Comparison of ENCODE assay signal across 1 cellular context in genomic region chr20:50337521-50338466, GRCh38.
TF ChIP-seq lines count a peak whose summit lies in the region.

No MANE protein-coding gene starts in this region.

TF ChIP-seq in H1, 55 proteins besides CTCF, POLR2A, EP300 and RAD21 (continued from another document):
- no peak for TF ChIP-seq HDAC6 (IDR thresholded peaks at IDR 0.05; ENCODE audit: low read depth, low read length)
- no peak for TF ChIP-seq NRF1 (IDR thresholded peaks at IDR 0.05; ENCODE audit: low read depth, low read length)
- TF ChIP-seq TBP (IDR thresholded peaks at IDR 0.05; ENCODE audit: low read depth, low read length) = no peak
- no peak for TF ChIP-seq KDM4A (IDR thresholded peaks at IDR 0.05; ENCODE audit: low read depth, low read length, severe bottlenecking)
- no peak for TF ChIP-seq TAF7 (optimal IDR thresholded peaks at IDR 0.05; ENCODE audit: borderline replicate concordance, low read depth, low read length)
- TF ChIP-seq JUN (IDR thresholded peaks at IDR 0.05; ENCODE audit: low read depth, low read length) = no peak
- no peak for TF ChIP-seq FOSL1 (IDR thresholded peaks at IDR 0.05; ENCODE audit: insufficient read depth, low read depth, low read length)
- no peak for TF ChIP-seq NANOG (IDR thresholded peaks at IDR 0.05; ENCODE audit: insufficient read depth, low read depth, low read length, poor library complexity, severe bottlenecking)
- TF ChIP-seq GABPA (IDR thresholded peaks at IDR 0.05; ENCODE audit: borderline replicate concordance, insufficient read depth, low read length) = no peak
- no peak for TF ChIP-seq SP1 (IDR thresholded peaks at IDR 0.05; ENCODE audit: low read depth, low read length)
- no peak for TF ChIP-seq CHD1 (IDR thresholded peaks at IDR 0.05; ENCODE audit: low read depth, low read length)
- TF ChIP-seq EGR1 (IDR thresholded peaks at IDR 0.05; ENCODE audit: borderline replicate concordance, low read depth, low read length) = no peak
- no peak for TF ChIP-seq POU5F1 (IDR thresholded peaks at IDR 0.05; ENCODE audit: low read depth, low read length)
- TF ChIP-seq, protein P1, sequence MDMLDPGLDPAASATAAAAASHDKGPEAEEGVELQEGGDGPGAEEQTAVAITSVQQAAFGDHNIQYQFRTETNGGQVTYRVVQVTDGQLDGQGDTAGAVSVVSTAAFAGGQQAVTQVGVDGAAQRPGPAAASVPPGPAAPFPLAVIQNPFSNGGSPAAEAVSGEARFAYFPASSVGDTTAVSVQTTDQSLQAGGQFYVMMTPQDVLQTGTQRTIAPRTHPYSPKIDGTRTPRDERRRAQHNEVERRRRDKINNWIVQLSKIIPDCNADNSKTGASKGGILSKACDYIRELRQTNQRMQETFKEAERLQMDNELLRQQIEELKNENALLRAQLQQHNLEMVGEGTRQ (IDR thresholded peaks at IDR 0.05; ENCODE audit: low read length) = no peak
